8 cellular contexts compared by ENCODE assay signal in genomic region chr14:81170104-81170828, GRCh38. TPM values are rescaled to one million over a fixed set of nuclear protein-coding genes. Genes with fewer than 3 reads are reported as not detected.
DNase-seq lines count a peak whose midpoint lies in the region; ATAC-seq lines count a peak whose summit lies in the region.

No MANE protein-coding gene starts in this region.

- no peaks in the 10 kb centered on the region for H3K36me3 ChIP-seq in endocrine pancreas (ENCODE audit: control insufficient read depth, insufficient read depth, low read length)

- no peaks in the 10 kb centered on the region for H3K9me3 ChIP-seq in endocrine pancreas (ENCODE audit: control insufficient read depth, low read length)

- H3K9ac ChIP-seq in endocrine pancreas (ENCODE audit: control insufficient read depth, insufficient read depth, low read length): peak overlapping the region; percentile 78

- peak; percentile 78 for ATAC-seq in GM19468 (IDR thresholded peaks at IDR 0.05; ENCODE audit: extremely low read depth, unreplicated experiment)

- peak; percentile 85 for DNase-seq in COR-L47 (lab: John Stamatoyannopoulos, UW)
- DNase-seq in HS-5 (ENCODE audit: low read depth): peak; percentile 68
- peak; percentile 32 for DNase-seq in NK-92 (lab: John Stamatoyannopoulos, UW; ENCODE audit: unreplicated experiment)
- DNase-seq in activated CD8-positive, alpha-beta memory T cell treated with anti-CD3 and anti-CD28 coated beads for 48 hours (ENCODE audit: low read depth in 2 of 3, low spot score in 2 of 3): peak; percentile 63 to 64 (median 64)
- DNase-seq in mesenteric fat pad (ENCODE audit: low spot score): peak; percentile 95
- DNase-seq in stimulated activated CD8-positive, alpha-beta memory T cell treated with anti-CD3 and anti-CD28 coated beads, Interleukin-15, amount 100 ng/mL, for 24 hours (ENCODE audit: low read depth): peak; percentile 63

- H3K4me1 ChIP-seq in endocrine pancreas (ENCODE audit: control insufficient read depth, insufficient read depth, low read length): peaks cover 5% of the 10 kb centered on the region

- H3K4me3 ChIP-seq in endocrine pancreas (ENCODE audit: control insufficient read depth, insufficient read depth, low read length): peak overlapping the region; percentile 53

- H3K27me3 ChIP-seq in endocrine pancreas (ENCODE audit: control insufficient read depth, insufficient read depth, low read length): no peaks in the 10 kb centered on the region

RNA-seq across cellular contexts. Expression of gene GTF2A1, which starts 50.5 kb away (rescaled TPM):
- 24.7 TPM for total RNA-seq in mesenteric fat pad

Comparison
In these comparisons a context has a peak if more than half of its experiments do, and no peak if none do; other contexts are left out.
1. Peak in every context shown above with its lines: DNase-seq, ATAC-seq and H3K4me3 ChIP-seq.
2. DNase-seq: peak in every context shown above with its lines; median percentile 95 in mesenteric fat pad; 85 in COR-L47; 68 in HS-5; 64 in activated CD8-positive, alpha-beta memory T cell treated with anti-CD3 and anti-CD28 coated beads for 48 hours; 63 in stimulated activated CD8-positive, alpha-beta memory T cell treated with anti-CD3 and anti-CD28 coated beads, Interleukin-15, amount 100 ng/mL, for 24 hours; 32 in NK-92.